21 cellular contexts compared by ENCODE assay signal in the genomic region with DNA sequence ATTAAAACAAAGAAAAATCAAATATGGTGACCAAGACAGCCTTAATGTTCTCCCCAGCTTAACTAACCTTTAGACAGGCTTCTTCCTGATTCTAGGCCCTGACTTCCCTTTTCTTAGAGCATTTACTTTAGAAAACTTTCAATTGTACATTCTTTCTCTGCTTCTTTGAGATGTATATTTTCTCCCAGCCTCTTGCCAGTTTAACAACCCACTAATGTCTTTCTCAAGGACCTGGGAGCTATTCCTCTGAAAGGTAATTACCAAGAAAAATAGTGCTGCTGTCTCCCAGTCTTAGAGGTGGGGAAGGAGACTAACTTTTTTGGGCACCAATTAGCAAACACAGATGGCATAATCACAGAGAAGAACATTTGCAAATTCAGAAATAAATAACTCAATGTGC.
"Had no signal": no experiment of that assay in that cellular context is flagged by ENCODE, and none has a peak within 500 bp of the region (broad histone marks: within the 10 kb centered on the region; RNA-seq: fewer than 3 reads in every experiment).

No MANE protein-coding gene starts in this region.

- DNase-seq: activated CD4-positive, alpha-beta T cell treated with anti-CD3 and anti-CD28 coated beads for 1 hour; activated CD4-positive, alpha-beta T cell treated with anti-CD3 and anti-CD28 coated beads, Interleukin-2, amount 50 U/mL, for 4 hours; activated naive CD4-positive, alpha-beta T cell treated with anti-CD3 and anti-CD28 coated beads for 36 hours; activated naive CD8-positive, alpha-beta T cell treated with anti-CD3 and anti-CD28 coated beads, Interleukin-2, amount 50 U/mL, for 24 hours; activated T-cell treated with anti-CD3 and anti-CD28 coated beads for 4 hours; aorta; cortex of kidney; effector CD4-positive, alpha-beta T cell; islet precursor cell; naive B cell; right cardiac atrium; stimulated activated CD4-positive, alpha-beta T cell treated with anti-CD3 and anti-CD28 coated beads, Interleukin-15, amount 100 ng/mL, for 24 hours; stimulated activated CD4-positive, alpha-beta T cell treated with anti-CD3 and anti-CD28 coated beads, Interleukin-4, amount 100 ng/mL, for 1 hour; stimulated activated naive B cell treated with anti-CD40 and anti-IgM and Interleukin-4, amounts not matched to agents 10 μg/mL and 1 μg/mL and 100 μg/mL, for 72 hours had no signal

- H3K36me3 Mint-ChIP-seq: naive B cell; stimulated activated naive B cell treated with anti-CD40 and anti-IgM and Interleukin-4, amounts not matched to agents 10 μg/mL and 1 μg/mL and 100 μg/mL, for 72 hours had no signal

- H3K27ac ChIP-seq: esophagus muscularis mucosa, skin epidermis, tibial nerve, vagina had no signal

- H3K4me1 Mint-ChIP-seq: naive B cell; stimulated activated naive B cell treated with anti-CD40 and anti-IgM and Interleukin-4, amounts not matched to agents 10 μg/mL and 1 μg/mL and 100 μg/mL, for 72 hours had no signal

- H3K4me3 Mint-ChIP-seq: activated naive CD4-positive, alpha-beta T cell treated with anti-CD3 and anti-CD28 coated beads for 36 hours; activated naive CD8-positive, alpha-beta T cell treated with anti-CD3 and anti-CD28 coated beads, Interleukin-2, amount 50 U/mL, for 24 hours; activated T-helper 17 cell treated with anti-CD3 and anti-CD28 coated beads, Interleukin-2, amount 50 U/mL, for 72 hours; naive B cell; stimulated activated naive B cell treated with anti-CD40 and anti-IgM and Interleukin-4, amounts not matched to agents 10 μg/mL and 1 μg/mL and 100 μg/mL, for 72 hours had no signal

- H3K36me3 ChIP-seq: esophagus muscularis mucosa, tibial nerve, vagina had no signal

- H3K4me1 ChIP-seq: tibial nerve, vagina had no signal

- H3K27me3 Mint-ChIP-seq: activated naive CD8-positive, alpha-beta T cell treated with anti-CD3 and anti-CD28 coated beads, Interleukin-2, amount 50 U/mL, for 24 hours; progenitor cell of endocrine pancreas had no signal

- H3K4me3 ChIP-seq: esophagus muscularis mucosa, skin epidermis, tibial nerve, vagina had no signal

- H3K9me3 ChIP-seq: esophagus muscularis mucosa, tibial nerve, vagina had no signal

- H3K9me3 Mint-ChIP-seq: activated naive CD4-positive, alpha-beta T cell treated with anti-CD3 and anti-CD28 coated beads for 36 hours; activated naive CD8-positive, alpha-beta T cell treated with anti-CD3 and anti-CD28 coated beads, Interleukin-2, amount 50 U/mL, for 24 hours; activated T-helper 17 cell treated with anti-CD3 and anti-CD28 coated beads, Interleukin-2, amount 50 U/mL, for 72 hours; naive B cell; stimulated activated naive B cell treated with anti-CD40 and anti-IgM and Interleukin-4, amounts not matched to agents 10 μg/mL and 1 μg/mL and 100 μg/mL, for 72 hours had no signal

- H3K27me3 ChIP-seq: esophagus muscularis mucosa, tibial nerve, vagina had no signal

- H3K27ac Mint-ChIP-seq: activated naive CD4-positive, alpha-beta T cell treated with anti-CD3 and anti-CD28 coated beads for 36 hours; activated naive CD8-positive, alpha-beta T cell treated with anti-CD3 and anti-CD28 coated beads, Interleukin-2, amount 50 U/mL, for 24 hours; activated T-helper 17 cell treated with anti-CD3 and anti-CD28 coated beads, Interleukin-2, amount 50 U/mL, for 72 hours; naive B cell; stimulated activated naive B cell treated with anti-CD40 and anti-IgM and Interleukin-4, amounts not matched to agents 10 μg/mL and 1 μg/mL and 100 μg/mL, for 72 hours had no signal

- ATAC-seq: activated naive CD8-positive, alpha-beta T cell treated with anti-CD3 and anti-CD28 coated beads, Interleukin-2, amount 50 U/mL, for 24 hours; activated T-helper 17 cell treated with anti-CD3 and anti-CD28 coated beads, Interleukin-2, amount 50 U/mL, for 72 hours; left lobe of liver; right cardiac atrium; stimulated activated naive B cell treated with anti-CD40 and anti-IgM and Interleukin-4, amounts not matched to agents 10 μg/mL and 1 μg/mL and 100 μg/mL, for 72 hours had no signal
